1 cellular context compared by ENCODE assay signal in the genomic region with DNA sequence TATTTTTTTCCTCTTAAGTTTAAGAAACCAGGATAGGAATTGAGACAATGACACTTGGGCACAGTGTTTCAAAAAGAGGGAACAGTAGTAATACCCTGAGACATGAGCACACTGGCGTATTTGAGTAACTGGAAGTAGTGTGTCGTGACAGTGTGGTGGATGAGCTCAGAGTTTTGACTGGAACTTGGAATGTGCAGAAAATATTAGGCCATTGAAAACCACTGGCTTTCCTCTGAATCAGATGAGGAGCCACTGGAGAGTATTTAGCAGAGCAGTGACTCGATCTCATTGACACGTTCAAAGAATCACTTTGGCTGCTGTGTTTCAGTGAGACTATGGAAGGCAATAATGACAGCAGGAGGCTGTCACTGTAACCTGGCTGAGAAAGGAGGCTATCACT.
TF ChIP-seq lines count a peak whose summit lies in the region.

No MANE protein-coding gene starts in this region.

TF ChIP-seq in GM12878, 131 proteins besides CTCF, POLR2A, EP300 and RAD21:
- TF ChIP-seq ZNF384 (IDR thresholded peaks at IDR 0.05; ENCODE audit: borderline replicate concordance, low read depth, low read length) (no peak), RAD51 (IDR thresholded peaks at IDR 0.05) (no peak), SMAD5 (IDR thresholded peaks at IDR 0.05; ENCODE audit: low read depth) (no peak), SP1 (IDR thresholded peaks at IDR 0.05; ENCODE audit: low read depth, low read length) (no peak), SMAD1 (IDR thresholded peaks at IDR 0.05; ENCODE audit: low read depth, partially characterized antibody) (no peak), TCF3 (IDR thresholded peaks at IDR 0.05; ENCODE audit: borderline replicate concordance, insufficient read depth, low read depth, low read length) (no peak), GATAD2B (conservative IDR thresholded peaks at IDR 0.05; ENCODE audit: low read depth) (no peak)
- TF ChIP-seq, protein P1, sequence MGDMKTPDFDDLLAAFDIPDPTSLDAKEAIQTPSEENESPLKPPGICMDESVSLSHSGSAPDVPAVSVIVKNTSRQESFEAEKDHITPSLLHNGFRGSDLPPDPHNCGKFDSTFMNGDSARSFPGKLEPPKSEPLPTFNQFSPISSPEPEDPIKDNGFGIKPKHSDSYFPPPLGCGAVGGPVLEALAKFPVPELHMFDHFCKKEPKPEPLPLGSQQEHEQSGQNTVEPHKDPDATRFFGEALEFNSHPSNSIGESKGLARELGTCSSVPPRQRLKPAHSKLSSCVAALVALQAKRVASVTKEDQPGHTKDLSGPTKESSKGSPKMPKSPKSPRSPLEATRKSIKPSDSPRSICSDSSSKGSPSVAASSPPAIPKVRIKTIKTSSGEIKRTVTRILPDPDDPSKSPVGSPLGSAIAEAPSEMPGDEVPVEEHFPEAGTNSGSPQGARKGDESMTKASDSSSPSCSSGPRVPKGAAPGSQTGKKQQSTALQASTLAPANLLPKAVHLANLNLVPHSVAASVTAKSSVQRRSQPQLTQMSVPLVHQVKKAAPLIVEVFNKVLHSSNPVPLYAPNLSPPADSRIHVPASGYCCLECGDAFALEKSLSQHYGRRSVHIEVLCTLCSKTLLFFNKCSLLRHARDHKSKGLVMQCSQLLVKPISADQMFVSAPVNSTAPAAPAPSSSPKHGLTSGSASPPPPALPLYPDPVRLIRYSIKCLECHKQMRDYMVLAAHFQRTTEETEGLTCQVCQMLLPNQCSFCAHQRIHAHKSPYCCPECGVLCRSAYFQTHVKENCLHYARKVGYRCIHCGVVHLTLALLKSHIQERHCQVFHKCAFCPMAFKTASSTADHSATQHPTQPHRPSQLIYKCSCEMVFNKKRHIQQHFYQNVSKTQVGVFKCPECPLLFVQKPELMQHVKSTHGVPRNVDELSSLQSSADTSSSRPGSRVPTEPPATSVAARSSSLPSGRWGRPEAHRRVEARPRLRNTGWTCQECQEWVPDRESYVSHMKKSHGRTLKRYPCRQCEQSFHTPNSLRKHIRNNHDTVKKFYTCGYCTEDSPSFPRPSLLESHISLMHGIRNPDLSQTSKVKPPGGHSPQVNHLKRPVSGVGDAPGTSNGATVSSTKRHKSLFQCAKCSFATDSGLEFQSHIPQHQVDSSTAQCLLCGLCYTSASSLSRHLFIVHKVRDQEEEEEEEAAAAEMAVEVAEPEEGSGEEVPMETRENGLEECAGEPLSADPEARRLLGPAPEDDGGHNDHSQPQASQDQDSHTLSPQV (IDR thresholded peaks at IDR 0.05), result no peak
- TF ChIP-seq, protein P2, sequence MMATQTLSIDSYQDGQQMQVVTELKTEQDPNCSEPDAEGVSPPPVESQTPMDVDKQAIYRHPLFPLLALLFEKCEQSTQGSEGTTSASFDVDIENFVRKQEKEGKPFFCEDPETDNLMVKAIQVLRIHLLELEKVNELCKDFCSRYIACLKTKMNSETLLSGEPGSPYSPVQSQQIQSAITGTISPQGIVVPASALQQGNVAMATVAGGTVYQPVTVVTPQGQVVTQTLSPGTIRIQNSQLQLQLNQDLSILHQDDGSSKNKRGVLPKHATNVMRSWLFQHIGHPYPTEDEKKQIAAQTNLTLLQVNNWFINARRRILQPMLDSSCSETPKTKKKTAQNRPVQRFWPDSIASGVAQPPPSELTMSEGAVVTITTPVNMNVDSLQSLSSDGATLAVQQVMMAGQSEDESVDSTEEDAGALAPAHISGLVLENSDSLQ (IDR thresholded peaks at IDR 0.05), result no peak
- TF ChIP-seq, protein P3, sequence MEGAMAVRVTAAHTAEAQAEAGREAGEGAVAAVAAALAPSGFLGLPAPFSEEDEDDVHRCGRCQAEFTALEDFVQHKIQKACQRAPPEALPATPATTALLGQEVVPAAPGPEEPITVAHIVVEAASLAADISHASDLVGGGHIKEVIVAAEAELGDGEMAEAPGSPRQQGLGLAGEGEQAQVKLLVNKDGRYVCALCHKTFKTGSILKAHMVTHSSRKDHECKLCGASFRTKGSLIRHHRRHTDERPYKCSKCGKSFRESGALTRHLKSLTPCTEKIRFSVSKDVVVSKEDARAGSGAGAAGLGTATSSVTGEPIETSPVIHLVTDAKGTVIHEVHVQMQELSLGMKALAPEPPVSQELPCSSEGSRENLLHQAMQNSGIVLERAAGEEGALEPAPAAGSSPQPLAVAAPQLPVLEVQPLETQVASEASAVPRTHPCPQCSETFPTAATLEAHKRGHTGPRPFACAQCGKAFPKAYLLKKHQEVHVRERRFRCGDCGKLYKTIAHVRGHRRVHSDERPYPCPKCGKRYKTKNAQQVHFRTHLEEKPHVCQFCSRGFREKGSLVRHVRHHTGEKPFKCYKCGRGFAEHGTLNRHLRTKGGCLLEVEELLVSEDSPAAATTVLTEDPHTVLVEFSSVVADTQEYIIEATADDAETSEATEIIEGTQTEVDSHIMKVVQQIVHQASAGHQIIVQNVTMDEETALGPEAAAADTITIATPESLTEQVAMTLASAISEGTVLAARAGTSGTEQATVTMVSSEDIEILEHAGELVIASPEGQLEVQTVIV (IDR thresholded peaks at IDR 0.05; ENCODE audit: borderline replicate concordance, partially characterized antibody), result no peak
- TF ChIP-seq, protein P4, sequence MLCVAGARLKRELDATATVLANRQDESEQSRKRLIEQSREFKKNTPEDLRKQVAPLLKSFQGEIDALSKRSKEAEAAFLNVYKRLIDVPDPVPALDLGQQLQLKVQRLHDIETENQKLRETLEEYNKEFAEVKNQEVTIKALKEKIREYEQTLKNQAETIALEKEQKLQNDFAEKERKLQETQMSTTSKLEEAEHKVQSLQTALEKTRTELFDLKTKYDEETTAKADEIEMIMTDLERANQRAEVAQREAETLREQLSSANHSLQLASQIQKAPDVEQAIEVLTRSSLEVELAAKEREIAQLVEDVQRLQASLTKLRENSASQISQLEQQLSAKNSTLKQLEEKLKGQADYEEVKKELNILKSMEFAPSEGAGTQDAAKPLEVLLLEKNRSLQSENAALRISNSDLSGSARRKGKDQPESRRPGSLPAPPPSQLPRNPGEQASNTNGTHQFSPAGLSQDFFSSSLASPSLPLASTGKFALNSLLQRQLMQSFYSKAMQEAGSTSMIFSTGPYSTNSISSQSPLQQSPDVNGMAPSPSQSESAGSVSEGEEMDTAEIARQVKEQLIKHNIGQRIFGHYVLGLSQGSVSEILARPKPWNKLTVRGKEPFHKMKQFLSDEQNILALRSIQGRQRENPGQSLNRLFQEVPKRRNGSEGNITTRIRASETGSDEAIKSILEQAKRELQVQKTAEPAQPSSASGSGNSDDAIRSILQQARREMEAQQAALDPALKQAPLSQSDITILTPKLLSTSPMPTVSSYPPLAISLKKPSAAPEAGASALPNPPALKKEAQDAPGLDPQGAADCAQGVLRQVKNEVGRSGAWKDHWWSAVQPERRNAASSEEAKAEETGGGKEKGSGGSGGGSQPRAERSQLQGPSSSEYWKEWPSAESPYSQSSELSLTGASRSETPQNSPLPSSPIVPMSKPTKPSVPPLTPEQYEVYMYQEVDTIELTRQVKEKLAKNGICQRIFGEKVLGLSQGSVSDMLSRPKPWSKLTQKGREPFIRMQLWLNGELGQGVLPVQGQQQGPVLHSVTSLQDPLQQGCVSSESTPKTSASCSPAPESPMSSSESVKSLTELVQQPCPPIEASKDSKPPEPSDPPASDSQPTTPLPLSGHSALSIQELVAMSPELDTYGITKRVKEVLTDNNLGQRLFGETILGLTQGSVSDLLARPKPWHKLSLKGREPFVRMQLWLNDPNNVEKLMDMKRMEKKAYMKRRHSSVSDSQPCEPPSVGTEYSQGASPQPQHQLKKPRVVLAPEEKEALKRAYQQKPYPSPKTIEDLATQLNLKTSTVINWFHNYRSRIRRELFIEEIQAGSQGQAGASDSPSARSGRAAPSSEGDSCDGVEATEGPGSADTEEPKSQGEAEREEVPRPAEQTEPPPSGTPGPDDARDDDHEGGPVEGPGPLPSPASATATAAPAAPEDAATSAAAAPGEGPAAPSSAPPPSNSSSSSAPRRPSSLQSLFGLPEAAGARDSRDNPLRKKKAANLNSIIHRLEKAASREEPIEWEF (IDR thresholded peaks at IDR 0.05; ENCODE audit: insufficient replicate concordance, low read depth, low read length), result no peak
